In genomic region chr11:112555491-112556364, GRCh38 we compare ENCODE assay signal across 8 cellular contexts.
DNase-seq lines count a peak whose midpoint lies in the region; ATAC-seq and TF ChIP-seq lines count a peak whose summit lies in the region.

No MANE protein-coding gene starts in this region.

- no peak overlapping the region for H3K4me3 ChIP-seq in GM12864 (ENCODE audit: low read depth, low read length)

- peak; percentile 91 for TF ChIP-seq CTCF in GM12864 (IDR thresholded peaks at IDR 0.05; ENCODE audit: low read depth, low read length, missing control alignments)
- peak; percentile 70 for TF ChIP-seq CTCF in LNCAP (IDR thresholded peaks at IDR 0.05)

- peak; percentile 60 to 62 for ATAC-seq in activated CD4-positive, CD25-positive, alpha-beta regulatory T cell treated with anti-CD3 and anti-CD28 coated beads, Interleukin-2, amount 50 U/mL, for 24 hours
- peak; percentile 95 for ATAC-seq in left lobe of liver
- ATAC-seq in HG02642 (IDR thresholded peaks at IDR 0.05; ENCODE audit: poor library complexity, unreplicated experiment): no peak
- no peak for ATAC-seq in GM19455 (IDR thresholded peaks at IDR 0.05; ENCODE audit: unreplicated experiment)

- peak; percentile 5 for DNase-seq in GM12864 (ENCODE audit: low read depth)
- DNase-seq in central memory CD4-positive, alpha-beta T cell: peak; percentile 54
- DNase-seq in left lobe of liver (ENCODE audit: low spot score): peak; percentile 65
- peak; percentile 40 to 52 (median 45) for DNase-seq in stimulated activated CD4-positive, alpha-beta T cell treated with anti-CD3 and anti-CD28 coated beads, TNF-alpha, amount 100 ng/mL, for 4 hours (ENCODE audit: low read depth in 3 of 3)

Comparison
In these comparisons a context has a peak if more than half of its experiments do, and no peak if none do; other contexts are left out.
1. DNase-seq: peak in every context shown above with its lines; median percentile 65 in left lobe of liver; 54 in central memory CD4-positive, alpha-beta T cell; 45 in stimulated activated CD4-positive, alpha-beta T cell treated with anti-CD3 and anti-CD28 coated beads, TNF-alpha, amount 100 ng/mL, for 4 hours; 5 in GM12864.
2. ATAC-seq: peak in activated CD4-positive, CD25-positive, alpha-beta regulatory T cell treated with anti-CD3 and anti-CD28 coated beads, Interleukin-2, amount 50 U/mL, for 24 hours (2 of 2) and left lobe of liver (single experiment); none in HG02642 (single experiment) and GM19455 (single experiment).